Comparison of ENCODE assay signal across 8 cellular contexts in the genomic region with DNA sequence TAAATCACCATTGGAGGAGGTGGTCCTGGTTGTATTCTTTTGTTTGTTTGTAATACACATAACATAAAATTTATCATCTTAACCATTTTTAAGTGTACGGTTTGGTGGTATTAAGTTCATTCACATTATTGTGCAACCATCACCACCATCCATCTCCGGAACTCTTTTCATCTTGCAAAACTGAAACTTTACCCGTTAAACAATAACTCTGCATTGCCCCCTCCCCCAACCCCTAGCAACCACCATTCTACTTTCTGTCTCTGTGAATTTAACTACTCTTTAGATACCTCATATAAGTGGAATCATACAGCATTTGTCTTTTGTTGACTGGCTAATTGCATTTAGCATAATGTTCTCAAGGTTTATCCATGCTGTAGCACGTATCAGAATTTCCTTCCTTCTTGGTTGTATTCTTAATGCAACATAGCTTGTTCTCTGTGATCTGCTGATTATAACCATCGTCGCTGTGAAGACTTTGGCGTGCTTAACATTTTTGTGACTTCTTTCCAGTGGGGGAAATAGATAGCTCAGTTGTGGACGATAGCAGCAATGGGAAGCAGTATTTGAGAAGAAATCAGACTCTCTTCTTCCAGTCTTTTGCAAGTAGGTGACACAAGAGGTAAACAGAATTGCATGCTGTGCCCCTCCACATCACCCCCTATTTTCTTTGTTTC.
A peak's percentile ranks its signal among the peaks of the same experiment; 100 is the strongest.
DNase-seq lines count a peak whose midpoint lies in the region; ATAC-seq lines count a peak whose summit lies in the region.

No MANE protein-coding gene starts in this region.

- no peaks in the 10 kb centered on the region for H3K27me3 Mint-ChIP-seq in activated CD4-positive, alpha-beta memory T cell treated with anti-CD3 and anti-CD28 coated beads for 36 hours

- peak overlapping the region; percentile 38 for H2BK120ac ChIP-seq in trophoblast cell (ENCODE audit: insufficient read depth, low read length, poor library complexity)

- no peaks in the 10 kb centered on the region for H3K27me3 ChIP-seq in trophoblast cell (ENCODE audit: insufficient read depth, low read length)

- no peak overlapping the region for H4K8ac ChIP-seq in trophoblast cell (ENCODE audit: low read depth, low read length)

- H3K4me1 Mint-ChIP-seq in activated CD4-positive, alpha-beta memory T cell treated with anti-CD3 and anti-CD28 coated beads for 36 hours (ENCODE audit: low read depth): peaks cover 17% of the 10 kb centered on the region

- no peaks in the 10 kb centered on the region for H3K36me3 Mint-ChIP-seq in activated CD4-positive, alpha-beta memory T cell treated with anti-CD3 and anti-CD28 coated beads for 36 hours

- H3K4me2 ChIP-seq in trophoblast cell (ENCODE audit: low read length): no peak overlapping the region

- no peak overlapping the region for H2AK5ac ChIP-seq in trophoblast cell (ENCODE audit: low read length)

- H3K4ac ChIP-seq in trophoblast cell (ENCODE audit: low read depth, low read length): no peak overlapping the region

- H3K36me3 ChIP-seq in trophoblast cell (ENCODE audit: control insufficient read depth in 1 of 2, insufficient read depth in 2 of 2, low read length in 2 of 2): no peaks in the 10 kb centered on the region

- H2BK5ac ChIP-seq in trophoblast cell (ENCODE audit: low read depth, low read length, poor library complexity): peak overlapping the region; percentile 75

- H2BK12ac ChIP-seq in trophoblast cell (ENCODE audit: low read length): peak overlapping the region; percentile 69

- peak; percentile 50 for ATAC-seq in GM18870 (IDR thresholded peaks at IDR 0.05; ENCODE audit: unreplicated experiment)
- peak; percentile 54 for ATAC-seq in HG03159 (IDR thresholded peaks at IDR 0.05; ENCODE audit: unreplicated experiment)
- no peak for ATAC-seq in HG02623 (IDR thresholded peaks at IDR 0.05; ENCODE audit: unreplicated experiment)
- no peak for ATAC-seq in HG03045 (IDR thresholded peaks at IDR 0.05; ENCODE audit: unreplicated experiment)
- ATAC-seq in GM18520 (IDR thresholded peaks at IDR 0.05; ENCODE audit: unreplicated experiment): no peak

- no peaks in the 10 kb centered on the region for H3K9me3 Mint-ChIP-seq in activated CD4-positive, alpha-beta memory T cell treated with anti-CD3 and anti-CD28 coated beads for 36 hours

- POLR2A ChIA-PET in activated CD4-positive, alpha-beta memory T cell treated with anti-CD3 and anti-CD28 coated beads for 36 hours (lab: Charles Lee): no interaction called here

- H3K9me3 ChIP-seq in trophoblast cell (ENCODE audit: insufficient read depth, low read depth, low read length): no peaks in the 10 kb centered on the region

- H3K4me3 ChIP-seq in trophoblast cell (ENCODE audit: low read depth, low read length): no peak overlapping the region

- no CpG with 5 or more reads among the region's 8 CpGs for WGBS in trophoblast cell (ENCODE audit: extremely low coverage, insufficient coverage, insufficient read length)

- H3K27ac Mint-ChIP-seq in activated CD4-positive, alpha-beta memory T cell treated with anti-CD3 and anti-CD28 coated beads for 36 hours: no peak overlapping the region

- intact Hi-C loops in activated CD4-positive, alpha-beta memory T cell treated with anti-CD3 and anti-CD28 coated beads for 36 hours (cut with micrococcal nuclease): loop anchor here (1.0 to 10.0 kb wide), 3 partner anchors 552 to 1045 kb away; no protein-coding TSS in a partner anchor

- no peak overlapping the region for H3K9ac ChIP-seq in trophoblast cell (ENCODE audit: low read length)

- H2AFZ ChIP-seq in trophoblast cell (ENCODE audit: insufficient read depth, low read length, poor library complexity): no peak overlapping the region

- CTCF ChIA-PET in activated CD4-positive, alpha-beta memory T cell treated with anti-CD3 and anti-CD28 coated beads for 36 hours (lab: Charles Lee): interaction anchor here (1.0 to 5.0 kb wide), 4 partner anchors 62 to 957 kb away, joined by 3 to 74 read pairs (median 6); no protein-coding TSS in a partner anchor

- DNase-seq in activated CD4-positive, alpha-beta memory T cell treated with anti-CD3 and anti-CD28 coated beads for 36 hours: peak; percentile 49
- peak in 1 of 2 donors; percentile 49 for DNase-seq in trophoblast cell
- DNase-seq in GDM1 (lab: John Stamatoyannopoulos, UW): no peak

- H3K4me1 ChIP-seq in trophoblast cell (ENCODE audit: control insufficient read depth in 1 of 2, insufficient read depth in 2 of 2, low read length in 2 of 2): peaks cover 3% of the 10 kb centered on the region in 2 experiments

- peak overlapping the region; percentile 28 for H4K91ac ChIP-seq in trophoblast cell (ENCODE audit: low read depth, low read length)

- no peak overlapping the region for H3K18ac ChIP-seq in trophoblast cell (ENCODE audit: low read length)

- no peaks in the 10 kb centered on the region for H3K79me2 ChIP-seq in trophoblast cell (ENCODE audit: control insufficient read depth, insufficient read depth, low read length, poor library complexity)

- H3K23ac ChIP-seq in trophoblast cell (ENCODE audit: low read length): no peak overlapping the region

- H3K79me1 ChIP-seq in trophoblast cell (ENCODE audit: low read length): peaks cover 10% of the 10 kb centered on the region

- peak overlapping the region; percentile 25 for H3K14ac ChIP-seq in trophoblast cell (ENCODE audit: low read length)

- peak overlapping the region; percentile 50 for H3K4me3 Mint-ChIP-seq in activated CD4-positive, alpha-beta memory T cell treated with anti-CD3 and anti-CD28 coated beads for 36 hours

- peak overlapping the region; percentile 8 for H3K27ac ChIP-seq in trophoblast cell (ENCODE audit: low read depth, low read length)

- H4K12ac ChIP-seq in trophoblast cell (ENCODE audit: low read depth, low read length): no peak overlapping the region

Comparison
In these comparisons a context has a peak if more than half of its experiments do, and no peak if none do; other contexts are left out.
1. ATAC-seq: peak in GM18870 (single experiment) and HG03159 (single experiment); none in HG02623 (single experiment), HG03045 (single experiment) and GM18520 (single experiment).